In genomic region chr19:13152356-13152853, GRCh38 we compare ENCODE assay signal across 1 cellular context.
TF ChIP-seq lines count a peak whose summit lies in the region.

No MANE protein-coding gene starts in this region.

TF ChIP-seq in SK-N-SH treated with all-trans-retinoic acid at 6 μM for 48 hours, 23 proteins besides CTCF, POLR2A, EP300 and RAD21 (continued from another document):
- 0 out of 2 replicates have a peak, but pooled peaks have one; percentile 3 for TF ChIP-seq CSRNP3 (CRISPR knock-in tag; IDR thresholded peaks at IDR 0.05)
